ENCODE assay signal across 20 cellular contexts in the genomic region with DNA sequence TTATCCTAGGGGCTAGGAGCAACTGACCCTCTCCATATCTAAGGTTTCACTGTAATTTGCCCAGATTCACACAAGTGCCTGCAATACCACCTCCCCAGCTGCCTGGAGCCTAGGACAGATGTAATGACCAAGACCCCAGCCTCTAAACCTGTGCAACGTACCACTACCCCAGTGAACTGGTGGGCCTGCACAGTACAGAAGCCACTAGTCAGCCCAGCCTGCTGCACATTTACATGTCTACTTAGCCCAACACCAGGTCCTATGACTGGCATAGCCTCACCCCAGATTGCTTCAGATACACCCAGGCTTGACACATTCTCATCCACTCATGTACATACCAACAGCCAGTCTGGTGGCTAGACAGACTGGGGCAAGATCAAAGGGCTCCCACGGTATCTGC.
"Had no signal": no experiment of that assay in that cellular context is flagged by ENCODE, and none has a peak within 500 bp of the region (broad histone marks: within the 10 kb centered on the region; RNA-seq: fewer than 3 reads in every experiment).

No MANE protein-coding gene starts in this region.

- H3K27ac Mint-ChIP-seq: effector memory CD8-positive, alpha-beta T cell; natural killer cell; progenitor cell of endocrine pancreas had no signal

- ATAC-seq: effector memory CD8-positive, alpha-beta T cell; left ventricle myocardium superior; natural killer cell; stimulated activated naive CD8-positive, alpha-beta T cell treated with anti-CD3 and anti-CD28 coated beads, Interleukin-15, Interleukin-2, amounts not matched to agents 100 U/mL and 50 U/mL, for 24 hours had no signal

- H3K79me2 ChIP-seq: parathyroid adenoma had no signal

- H3K4me3 ChIP-seq: lower lobe of right lung, right lobe of liver, smooth muscle cell, thoracic aorta, transverse colon had no signal

- H3K9me3 ChIP-seq: lower lobe of right lung, neutrophil, right lobe of liver, thoracic aorta had no signal

- H2AFZ ChIP-seq: parathyroid adenoma had no signal

- H3K36me3 ChIP-seq: lower lobe of right lung, neutrophil, right lobe of liver, thoracic aorta, transverse colon had no signal

- H3K4me3 Mint-ChIP-seq: effector memory CD8-positive, alpha-beta T cell; natural killer cell had no signal

- H3K27me3 ChIP-seq: neutrophil, right lobe of liver, transverse colon had no signal

- H3K4me1 ChIP-seq: lower lobe of right lung, parathyroid adenoma, right lobe of liver, transverse colon had no signal

- H3K27me3 Mint-ChIP-seq: effector memory CD8-positive, alpha-beta T cell; progenitor cell of endocrine pancreas had no signal

- H3K4me1 Mint-ChIP-seq: natural killer cell had no signal

- DNase-seq: cerebellar nuclear complex; cortex of kidney; effector memory CD8-positive, alpha-beta T cell; head of caudate nucleus; left ventricle myocardium superior; lower lobe of right lung; natural killer cell; right lobe of liver; stimulated activated CD4-positive, alpha-beta T cell treated with anti-CD3 and anti-CD28 coated beads, Interleukin-12 subunit alpha, Interleukin-12 subunit beta, amount 100 ng/mL, for 4 hours; stimulated activated CD4-positive, alpha-beta T cell treated with anti-CD3 and anti-CD28 coated beads, Interleukin-1b, Interleukin-23, amount 100 ng/mL, for 48 hours; stimulated activated CD4-positive, alpha-beta T cell treated with anti-CD3 and anti-CD28 coated beads, Interleukin-4, amount 100 ng/mL, for 1 hour; stimulated activated CD8-positive, alpha-beta memory T cell treated with anti-CD3 and anti-CD28 coated beads, Interleukin-4, amount 100 ng/mL, for 48 hours; stimulated activated naive CD8-positive, alpha-beta T cell treated with anti-CD3 and anti-CD28 coated beads, Interleukin-15, Interleukin-2, amounts not matched to agents 100 U/mL and 50 U/mL, for 24 hours; substantia nigra; transverse colon had no signal

- H3K4me2 ChIP-seq: smooth muscle cell had no signal

- H3K9ac ChIP-seq: parathyroid adenoma had no signal

- H3K27ac ChIP-seq: lower lobe of right lung, neutrophil, parathyroid adenoma, right lobe of liver, thoracic aorta, transverse colon had no signal
